Comparison of ENCODE assay signal across 9 cellular contexts in genomic region chr14:94748667-94749347, GRCh38. TPM values are rescaled to one million over a fixed set of nuclear protein-coding genes. Genes with fewer than 3 reads are reported as not detected.
A peak's percentile ranks its signal among the peaks of the same experiment; 100 is the strongest.
DNase-seq lines count a peak whose midpoint lies in the region; ATAC-seq, FAIRE-seq and TF ChIP-seq lines count a peak whose summit lies in the region.
"Had no signal": no experiment of that assay in that cellular context is flagged by ENCODE, and none has a peak within 500 bp of the region (broad histone marks: within the 10 kb centered on the region; RNA-seq: fewer than 3 reads in every experiment).

No MANE protein-coding gene starts in this region.

- peaks cover 15% of the 10 kb centered on the region for H3K27me3 ChIP-seq in cardiac muscle cell
- no peaks in the 10 kb centered on the region for H3K27me3 ChIP-seq in bronchial epithelial cell (ENCODE audit: control insufficient read depth, insufficient read depth, low read length)
- H3K27me3 ChIP-seq in trophoblast cell (ENCODE audit: insufficient read depth, low read length), result no peaks in the 10 kb centered on the region

- intact Hi-C loops in cardiac septum (cut with DNase I), result no loop called here

- no peaks in the 10 kb centered on the region for H3K79me1 ChIP-seq in trophoblast cell (ENCODE audit: low read length)

- H3K4me3 ChIP-seq in cardiac muscle cell, result no peak overlapping the region
- H3K4me3 ChIP-seq in bronchial epithelial cell (ENCODE audit: low read depth, low read length), result no peak overlapping the region
- no peak overlapping the region for H3K4me3 ChIP-seq in trophoblast cell (ENCODE audit: low read depth, low read length)

- no peak overlapping the region for H4K12ac ChIP-seq in trophoblast cell (ENCODE audit: low read depth, low read length)

- no peak overlapping the region for H2BK5ac ChIP-seq in trophoblast cell (ENCODE audit: low read depth, low read length, poor library complexity)

- H2BK120ac ChIP-seq in trophoblast cell (ENCODE audit: insufficient read depth, low read length, poor library complexity), result no peak overlapping the region

- no CpG with 5 or more reads among the region's 11 CpGs for WGBS in trophoblast cell (ENCODE audit: extremely low coverage, insufficient coverage, insufficient read length)

- H3K4me2 ChIP-seq in trophoblast cell (ENCODE audit: low read length), result no peak overlapping the region

- H3K9ac ChIP-seq in trophoblast cell (ENCODE audit: low read length), result no peak overlapping the region

- DNase-seq in cardiac muscle cell (ENCODE audit: low read depth in 1 of 2, low spot score in 1 of 2), result peak in 1 of 2 donors; percentile 66
- no peak for DNase-seq in cardiac septum (ENCODE audit: low spot score)
- DNase-seq in NCI-H1092 treated with DMSO at 0.1 percent for 48 hours (lab: John Stamatoyannopoulos, UW), result peak; percentile 50
- peak; percentile 2 for DNase-seq in bronchial epithelial cell (ENCODE audit: low read depth)
- peak; percentile 59 to 61 for DNase-seq in trophoblast cell
- no peak for DNase-seq in pons (ENCODE audit: low spot score)
- DNase-seq in ecto neural progenitor cell (ENCODE audit: low spot score), result no peak

- ATAC-seq in GM19463 (IDR thresholded peaks at IDR 0.05; ENCODE audit: unreplicated experiment), result no peak

- no peak for FAIRE-seq in bronchial epithelial cell (lab: Jason Lieb, UNC)

- H3K9me3 ChIP-seq in cardiac muscle cell (ENCODE audit: low read depth), result no peaks in the 10 kb centered on the region
- no peaks in the 10 kb centered on the region for H3K9me3 ChIP-seq in trophoblast cell (ENCODE audit: insufficient read depth, low read depth, low read length)

- H2AFZ ChIP-seq in trophoblast cell (ENCODE audit: insufficient read depth, low read length, poor library complexity), result no peak overlapping the region

- no peak overlapping the region for H4K91ac ChIP-seq in trophoblast cell (ENCODE audit: low read depth, low read length)

- H2AK5ac ChIP-seq in trophoblast cell (ENCODE audit: low read length), result no peak overlapping the region

- peak; percentile 62 for TF ChIP-seq CTCF in cardiac muscle cell (IDR thresholded peaks at IDR 0.05; ENCODE audit: low read depth, low read length)
- TF ChIP-seq CTCF in bronchial epithelial cell (IDR thresholded peaks at IDR 0.05; ENCODE audit: insufficient read depth, low read length, severe bottlenecking), result peak; percentile 29

- H3K23ac ChIP-seq in trophoblast cell (ENCODE audit: low read length), result no peak overlapping the region

- H3K18ac ChIP-seq in trophoblast cell (ENCODE audit: low read length), result no peak overlapping the region

- no peaks in the 10 kb centered on the region for H3K79me2 ChIP-seq in trophoblast cell (ENCODE audit: control insufficient read depth, insufficient read depth, low read length, poor library complexity)

- H4K8ac ChIP-seq in trophoblast cell (ENCODE audit: low read depth, low read length), result no peak overlapping the region

- no peak overlapping the region for H2BK12ac ChIP-seq in trophoblast cell (ENCODE audit: low read length)

- H3K14ac ChIP-seq in trophoblast cell (ENCODE audit: low read length), result no peak overlapping the region

- no peak overlapping the region for H3K4ac ChIP-seq in trophoblast cell (ENCODE audit: low read depth, low read length)

- H3K36me3 ChIP-seq in cardiac muscle cell (no peaks in the 10 kb centered on the region), bronchial epithelial cell (ENCODE audit: control insufficient read depth, insufficient read depth, low read length) (no peaks in the 10 kb centered on the region), trophoblast cell (ENCODE audit: control insufficient read depth in 1 of 2, insufficient read depth in 2 of 2, low read length in 2 of 2) (no peaks in the 10 kb centered on the region)

- no peak overlapping the region for H3K27ac ChIP-seq in cardiac muscle cell
- no peak overlapping the region for H3K27ac ChIP-seq in trophoblast cell (ENCODE audit: low read depth, low read length)

- H3K4me1 ChIP-seq in cardiac muscle cell (ENCODE audit: low read depth), result no peaks in the 10 kb centered on the region
- no peaks in the 10 kb centered on the region for H3K4me1 ChIP-seq in trophoblast cell (ENCODE audit: control insufficient read depth in 1 of 2, insufficient read depth in 2 of 2, low read length in 2 of 2)

RNA-seq across cellular contexts. Expression of gene GSC, which starts 21.1 kb away (rescaled TPM):
- total RNA-seq in cardiac muscle cell (1.2 and 1.3 TPM in 2 replicates), cardiac septum (0.43 TPM), bronchial epithelial cell (not detected in 2 replicates)
- polyA plus RNA-seq in cardiac muscle cell, result 0.24 TPM in 1 of 2 replicates, not detected in the other
- not detected in 2 replicates for polyA plus RNA-seq in trophoblast cell (2013)
- total RNA-seq: pulmonary artery endothelial cell had no signal

Comparison
In these comparisons a context has a peak if more than half of its experiments do, and no peak if none do; other contexts are left out.
1. DNase-seq: peak in NCI-H1092 treated with DMSO at 0.1 percent for 48 hours (single experiment), bronchial epithelial cell (single experiment) and trophoblast cell (2 of 2); none in cardiac septum (single experiment), pons (single experiment) and ecto neural progenitor cell (single experiment).